ENCODE assay signal across 1 cellular context in genomic region chr2:218418321-218418716, GRCh38.
A peak's percentile ranks its signal among the peaks of the same experiment; 100 is the strongest.
TF ChIP-seq lines count a peak whose summit lies in the region.

No MANE protein-coding gene starts in this region.

TF ChIP-seq in HepG2, 621 proteins besides CTCF, POLR2A, EP300 and RAD21 (continues in another document):
- TF ChIP-seq ZBTB34 (CRISPR knock-in tag; IDR thresholded peaks at IDR 0.05) (0 out of 2 replicates have a peak, but pooled peaks have one; percentile 25), ZNF550 (CRISPR knock-in tag; IDR thresholded peaks at IDR 0.05; ENCODE audit: borderline replicate concordance) (no peak), ZNF142 (CRISPR knock-in tag; IDR thresholded peaks at IDR 0.05) (no peak), PAWR (CRISPR knock-in tag; IDR thresholded peaks at IDR 0.05; ENCODE audit: borderline replicate concordance) (no peak), FOXO4 (CRISPR knock-in tag; conservative IDR thresholded peaks at IDR 0.05) (0 out of 2 replicates have a peak, but pooled peaks have one; percentile 74), HIC2 (CRISPR knock-in tag; IDR thresholded peaks at IDR 0.05; ENCODE audit: low read depth) (no peak), ZNF143 (CRISPR knock-in tag; IDR thresholded peaks at IDR 0.05) (no peak), ZNF580 (CRISPR knock-in tag; IDR thresholded peaks at IDR 0.05; ENCODE audit: borderline replicate concordance, low read depth) (no peak), ARID5B (CRISPR knock-in tag; IDR thresholded peaks at IDR 0.05) (no peak), CREB3 (CRISPR knock-in tag; IDR thresholded peaks at IDR 0.05) (no peak), MEIS2 (CRISPR knock-in tag; IDR thresholded peaks at IDR 0.05) (no peak), GPBP1L1 (CRISPR knock-in tag; IDR thresholded peaks at IDR 0.05) (no peak), ZNF354B (CRISPR knock-in tag; IDR thresholded peaks at IDR 0.05) (0 out of 2 replicates have a peak, but pooled peaks have one; percentile 36), NRL (CRISPR knock-in tag; IDR thresholded peaks at IDR 0.05; ENCODE audit: borderline replicate concordance) (0 out of 2 replicates have a peak, but pooled peaks have one; percentile 11), GTF3A (CRISPR knock-in tag; conservative IDR thresholded peaks at IDR 0.05) (no peak), CERS6 (CRISPR knock-in tag; IDR thresholded peaks at IDR 0.05) (no peak), RBM39 (IDR thresholded peaks at IDR 0.05; ENCODE audit: low read depth, low read length, poor library complexity, severe bottlenecking) (no peak), RERE (CRISPR knock-in tag; IDR thresholded peaks at IDR 0.05; ENCODE audit: low read depth) (no peak), ZNF564 (CRISPR knock-in tag; IDR thresholded peaks at IDR 0.05) (no peak), MIER3 (CRISPR knock-in tag; IDR thresholded peaks at IDR 0.05; ENCODE audit: borderline replicate concordance) (no peak)
